ENCODE assay signal across 14 cellular contexts in genomic region chr4:107699466-107700206, GRCh38. TPM values are rescaled to one million over a fixed set of nuclear protein-coding genes. Genes with fewer than 3 reads are reported as not detected.
A peak's percentile ranks its signal among the peaks of the same experiment; 100 is the strongest.
DNase-seq lines count a peak whose midpoint lies in the region; TF ChIP-seq lines count a peak whose summit lies in the region.
"Had no signal": no experiment of that assay in that cellular context is flagged by ENCODE, and none has a peak within 500 bp of the region (broad histone marks: within the 10 kb centered on the region; RNA-seq: fewer than 3 reads in every experiment).

No MANE protein-coding gene starts in this region.

- H3K4me2 ChIP-seq in osteoblast (ENCODE audit: insufficient read depth, low read length) (peak overlapping the region; percentile 41), PC-9 (no peak overlapping the region)

- H3K4me1 ChIP-seq in HEK293 (ENCODE audit: control insufficient read depth, insufficient read depth, low read length) (peaks cover 16% of the 10 kb centered on the region), SJSA1 (replicated peaks) (peaks cover 21% of the 10 kb centered on the region), osteoblast (ENCODE audit: insufficient read depth, low read length) (peaks cover 14% of the 10 kb centered on the region), PC-9 (replicated peaks; ENCODE audit: insufficient read depth) (no peaks in the 10 kb centered on the region)
- H3K4me1 ChIP-seq: BE2C had no signal

- POLR2A ChIA-PET in HEK293 (lab: Yijun Ruan, JAX) (no interaction called here), PC-9 (lab: Charles Lee; ENCODE audit: unreplicated experiment) (no interaction called here)

- TF ChIP-seq CTCF in HEK293 (tag by site-specific recombination; IDR thresholded peaks at IDR 0.05) (no peak), osteoblast (IDR thresholded peaks at IDR 0.05; ENCODE audit: extremely low read depth, low read depth, low read length) (no peak), PC-9 (conservative IDR thresholded peaks at IDR 0.05) (no peak)

- H3F3A ChIP-seq in PC-9 (ENCODE audit: insufficient read depth, low read depth): no peaks in the 10 kb centered on the region

- no peak overlapping the region for H3K27ac ChIP-seq in HEK293 (ENCODE audit: extremely low read depth, low read depth, low read length)
- H3K27ac ChIP-seq in SJSA1: peak overlapping the region; percentile 45
- H3K27ac ChIP-seq in osteoblast (ENCODE audit: low read depth, low read length): peak overlapping the region; percentile 14
- no peak overlapping the region for H3K27ac ChIP-seq in PC-9
- H3K27ac ChIP-seq: SK-N-MC had no signal

- H3K4me3 ChIP-seq in HEK293 (ENCODE audit: low read depth, low read length) (no peak overlapping the region), SJSA1 (no peak overlapping the region), osteoblast (ENCODE audit: insufficient read depth, low read length) (no peak overlapping the region), PC-9 (no peak overlapping the region)
- H3K4me3 ChIP-seq: SK-N-MC had no signal

- no peaks in the 10 kb centered on the region for H3K27me3 ChIP-seq in SJSA1 (replicated peaks)
- H3K27me3 ChIP-seq in osteoblast (ENCODE audit: insufficient read depth, low read length): no peaks in the 10 kb centered on the region
- H3K27me3 ChIP-seq in PC-9 (ENCODE audit: insufficient read depth, low read depth): no peaks in the 10 kb centered on the region
- H3K27me3 ChIP-seq: BE2C had no signal

- BruUV-seq in PC-9 (replicated peaks; lab: Mats Ljungman, UMichigan): no TSS peak

- no peak overlapping the region for H2AFZ ChIP-seq in osteoblast (ENCODE audit: low read length)
- H2AFZ ChIP-seq in PC-9: no peak overlapping the region

- H4K20me1 ChIP-seq in osteoblast (ENCODE audit: insufficient read depth, low read length): peaks cover 9% of the 10 kb centered on the region
- H4K20me1 ChIP-seq in PC-9 (ENCODE audit: insufficient read depth): no peaks in the 10 kb centered on the region

- H3K9me2 ChIP-seq in PC-9 (ENCODE audit: insufficient read depth): no peaks in the 10 kb centered on the region

- H3K9me3 ChIP-seq in HEK293 (ENCODE audit: control insufficient read depth, insufficient read depth, low read depth, low read length) (no peaks in the 10 kb centered on the region), SJSA1 (replicated peaks) (no peaks in the 10 kb centered on the region; the same call in 1 of the 2 replicates), osteoblast (ENCODE audit: low read depth, low read length) (no peaks in the 10 kb centered on the region), PC-9 (ENCODE audit: insufficient read depth, low read depth) (no peaks in the 10 kb centered on the region)
- H3K9me3 ChIP-seq: BE2C had no signal

- intact Hi-C loops in PC-9 (cut with micrococcal nuclease; ENCODE audit: unreplicated experiment): no loop called here

- DNase-seq in SJSA1 (ENCODE audit: low read depth in 1 of 2, low spot score in 2 of 2) (peak in 1 of 2 experiments; percentile 50), dermis blood vessel endothelial cell (peak; percentile 52), osteoblast (ENCODE audit: insufficient read length, low spot score, missing footprints) (no peak), COLO668 (lab: John Stamatoyannopoulos, UW; ENCODE audit: unreplicated experiment) (no peak), PC-9 (no peak), NCI-H1417 (lab: John Stamatoyannopoulos, UW) (no peak)
- DNase-seq: BE2C; CD4-positive, alpha-beta memory T cell; GF-D8; GOT3; NCI-H1694; NCI-H2107 had no signal

- CTCF ChIA-PET in HEK293 (lab: Yijun Ruan, JAX) (no interaction called here), PC-9 (lab: Charles Lee) (no interaction called here)

- peaks cover 51% of the 10 kb centered on the region for H3K79me2 ChIP-seq in osteoblast (ENCODE audit: insufficient read depth, low read length)
- H3K79me2 ChIP-seq in PC-9 (ENCODE audit: low read depth): no peaks in the 10 kb centered on the region

- H3K36me3 ChIP-seq in HEK293 (ENCODE audit: control insufficient read depth in 2 of 2, insufficient read depth in 1 of 2, low read length in 2 of 2) (no peaks in the 10 kb centered on the region), SJSA1 (peaks cover 5% of the 10 kb centered on the region), osteoblast (ENCODE audit: insufficient read depth, low read length) (no peaks in the 10 kb centered on the region), PC-9 (ENCODE audit: low read depth) (no peaks in the 10 kb centered on the region)
- H3K36me3 ChIP-seq: BE2C had no signal

TF ChIP-seq in HEK293, 187 proteins besides CTCF, POLR2A, EP300 and RAD21:
- TF ChIP-seq BCL6B (tag by site-specific recombination; IDR thresholded peaks at IDR 0.05) (0 out of 2 replicates have a peak, but pooled peaks have one; percentile 17), ZBTB1 (tag by site-specific recombination; IDR thresholded peaks at IDR 0.05) (no peak)

RNA-seq across cellular contexts. Expression of gene PAPSS1, which starts 20.4 kb away (rescaled TPM):
- total RNA-seq in SJSA1 (2014; rRNA removed; shearing (Covaris generic)): 62.3 and 63.2 TPM in 2 replicates
- total RNA-seq in dermis blood vessel endothelial cell: 51.9 and 58.6 TPM in 2 replicates
- total RNA-seq in osteoblast: 107 and 123 TPM in 2 replicates
- 18.8 and 26.8 TPM in 2 replicates for total RNA-seq in PC-9 (2021)

Comparison
In these comparisons a context has a peak if more than half of its experiments do, and no peak if none do; other contexts are left out.
1. H3K27ac ChIP-seq: peak in SJSA1 (single experiment) and osteoblast (single experiment); none in HEK293 (single experiment) and PC-9 (single experiment).